8 cellular contexts compared by ENCODE assay signal in the genomic region with DNA sequence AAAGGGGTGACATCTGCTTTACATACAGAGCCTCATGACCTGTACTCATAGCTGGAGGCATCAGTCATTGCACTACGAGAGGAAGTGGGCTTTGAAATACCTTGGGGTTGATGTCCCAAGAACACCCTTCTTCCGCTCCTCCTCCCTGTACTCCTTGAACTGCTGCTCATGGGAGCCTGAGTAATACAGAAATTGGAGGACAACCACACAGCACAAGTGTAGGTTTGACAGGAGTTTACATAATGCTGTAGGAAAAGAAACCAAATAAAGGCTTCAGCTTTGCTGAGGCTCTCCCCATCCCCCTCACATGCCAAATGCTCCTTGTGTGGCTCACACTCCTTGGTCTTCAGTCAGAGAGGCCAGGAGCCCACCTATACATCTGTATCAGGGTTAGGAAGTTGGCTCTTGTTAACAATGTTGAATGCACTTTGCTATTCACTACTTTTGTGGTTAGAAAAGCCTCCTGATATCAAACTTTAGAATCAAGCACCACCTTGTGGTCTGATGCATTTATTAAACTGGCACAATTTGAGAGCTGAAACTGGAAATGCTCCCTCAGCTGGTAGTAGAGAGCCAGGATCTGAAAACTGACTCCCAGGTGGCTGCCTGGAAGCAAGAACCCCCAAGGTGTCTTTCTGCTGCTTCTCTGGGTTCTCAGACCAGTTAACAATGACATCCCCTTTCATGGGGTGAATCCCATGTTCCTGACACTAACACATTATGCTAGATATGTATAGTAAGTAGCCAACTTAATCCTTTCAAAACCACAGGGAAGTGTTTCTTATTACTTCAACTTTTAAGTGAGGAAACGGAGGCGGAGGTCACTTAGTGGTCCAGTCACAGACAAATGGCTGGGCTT. TPM values are rescaled to one million over a fixed set of nuclear protein-coding genes. Genes with fewer than 3 reads are reported as not detected.
A peak's percentile ranks its signal among the peaks of the same experiment; 100 is the strongest.
DNase-seq lines count a peak whose midpoint lies in the region; TF ChIP-seq lines count a peak whose summit lies in the region.

No MANE protein-coding gene starts in this region.

- no peaks in the 10 kb centered on the region for H3K36me3 Mint-ChIP-seq in Caco-2 (ENCODE audit: insufficient read depth, unreplicated experiment)

- H3K4me3 Mint-ChIP-seq in Caco-2 (ENCODE audit: unreplicated experiment): no peak overlapping the region

- H3K27me3 ChIP-seq in Caco-2 (replicated peaks; ENCODE audit: control insufficient read depth, insufficient read depth, low read length): no peaks in the 10 kb centered on the region
- H3K27me3 ChIP-seq in stomach smooth muscle (ENCODE audit: control insufficient read depth in 1 of 2, insufficient read depth in 2 of 2, low read length in 2 of 2): no peaks in the 10 kb centered on the region

- H3K27me3 Mint-ChIP-seq in Caco-2 (ENCODE audit: insufficient read depth, unreplicated experiment): no peaks in the 10 kb centered on the region

- H3K4me1 ChIP-seq in Caco-2: peaks cover 16% of the 10 kb centered on the region
- H3K4me1 ChIP-seq in stomach smooth muscle (ENCODE audit: control insufficient read depth, insufficient read depth, low read length): peaks cover 8% of the 10 kb centered on the region

- H3K36me3 ChIP-seq in Caco-2 (ENCODE audit: control insufficient read depth, insufficient read depth, low read length) (no peaks in the 10 kb centered on the region), stomach smooth muscle (ENCODE audit: control insufficient read depth in 2 of 2, insufficient read depth in 2 of 2, low read length in 2 of 2) (no peaks in the 10 kb centered on the region)

- CTCF ChIA-PET in Caco-2 (lab: Charles Lee): interaction anchor here (0.8 to 1.5 kb wide), 7 partner anchors 16 to 58 kb away, joined by 3 to 9 read pairs (median 4); no protein-coding TSS in a partner anchor

- TF ChIP-seq CTCF in Caco-2 (IDR thresholded peaks at IDR 0.05; ENCODE audit: insufficient read depth in 1 of 2, low read depth in 1 of 2, low read length in 1 of 2, severe bottlenecking in 1 of 2, unreplicated experiment in 1 of 2) (peak; percentile 66 to 72), WI38 (IDR thresholded peaks at IDR 0.05; ENCODE audit: low read depth, low read length) (peak; percentile 62)

- intact Hi-C loops in Caco-2 (cut with micrococcal nuclease; ENCODE audit: unreplicated experiment): loop anchor here (1.0 to 2.0 kb wide), 3 partner anchors 55 to 579 kb away; no protein-coding TSS in a partner anchor

- peaks cover 3% of the 10 kb centered on the region for H3K4me1 Mint-ChIP-seq in Caco-2 (ENCODE audit: low read depth, unreplicated experiment)

- peak; percentile 45 to 61 for DNase-seq in Caco-2
- DNase-seq in H4 (ENCODE audit: low spot score): peak; percentile 79
- peak; percentile 55 for DNase-seq in NCI-H2107 treated with DMSO at 0.1 percent for 48 hours (lab: John Stamatoyannopoulos, UW; ENCODE audit: unreplicated experiment)
- peak; percentile 78 to 83 for DNase-seq in dermis microvascular lymphatic vessel endothelial cell (ENCODE audit: low read depth in 2 of 2)
- DNase-seq in medulla oblongata (ENCODE audit: extremely low spot score): peak; percentile 95
- DNase-seq in NCI-H1048 (lab: John Stamatoyannopoulos, UW): no peak

- H3K4me3 ChIP-seq in Caco-2 (ENCODE audit: low read depth, low read length): no peak overlapping the region
- H3K4me3 ChIP-seq in WI38 (ENCODE audit: low read depth, low read length): no peak overlapping the region
- peak overlapping the region in 1 of 2 donors; percentile 47 for H3K4me3 ChIP-seq in stomach smooth muscle (ENCODE audit: low read length in 2 of 2)

- POLR2A ChIA-PET in Caco-2 (lab: Charles Lee): no interaction called here

- no peak overlapping the region for H3K9ac ChIP-seq in stomach smooth muscle (ENCODE audit: low read length in 2 of 2)

- H3K9me3 ChIP-seq in Caco-2 (no peaks in the 10 kb centered on the region), stomach smooth muscle (ENCODE audit: control insufficient read depth in 2 of 2, low read length in 2 of 2) (no peaks in the 10 kb centered on the region)

- BruUV-seq in Caco-2 (replicated peaks; lab: Mats Ljungman, UMichigan): no TSS peak

- no peaks in the 10 kb centered on the region for H3K9me3 Mint-ChIP-seq in Caco-2 (ENCODE audit: unreplicated experiment)

- H3K27ac Mint-ChIP-seq in Caco-2 (ENCODE audit: unreplicated experiment): no peak overlapping the region

- peak overlapping the region; percentile 43 for H3K27ac ChIP-seq in stomach smooth muscle (ENCODE audit: low read length)

RNA-seq across cellular contexts. Expression of gene EDN1, which starts 56.2 kb away (rescaled TPM):
- total RNA-seq in Caco-2 (2022) (13.5 and 14.0 TPM in 2 replicates), dermis microvascular lymphatic vessel endothelial cell (63.0 and 107 TPM in 2 replicates)
- 3.5 and 6.7 TPM in 2 replicates for total RNA-seq in H4 (2014; rRNA removed; shearing (Covaris generic))
